ENCODE assay signal across 1 cellular context in the genomic region with DNA sequence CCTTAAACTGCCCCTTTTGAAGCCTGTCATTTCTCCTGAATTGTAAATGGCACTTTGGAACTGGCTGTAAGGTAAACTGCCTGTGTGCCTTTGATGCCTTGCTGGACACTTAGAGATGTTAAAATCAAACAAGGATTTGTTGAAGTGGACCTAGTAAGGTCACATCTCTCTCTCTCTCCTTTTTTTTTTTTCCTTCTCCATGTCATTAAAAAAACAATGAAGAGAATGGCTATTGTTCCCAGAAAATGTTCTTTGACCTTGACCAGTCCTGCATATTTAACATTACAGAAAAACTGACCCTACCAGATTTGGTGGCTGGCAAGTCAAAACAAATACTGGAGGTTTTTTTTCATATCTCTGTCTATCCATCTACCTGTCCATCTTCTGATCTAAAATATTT.
TF ChIP-seq lines count a peak whose summit lies in the region.

No MANE protein-coding gene starts in this region.

TF ChIP-seq in GM23338, 12 proteins besides CTCF, POLR2A, EP300 and RAD21 (continued from another document):
- TF ChIP-seq CREB1 (CRISPR knock-in tag; IDR thresholded peaks at IDR 0.05; ENCODE audit: low read depth) (no peak), REST (IDR thresholded peaks at IDR 0.05; ENCODE audit: unreplicated experiment) (no peak), POLR2AphosphoS5 (IDR thresholded peaks at IDR 0.05; ENCODE audit: low read depth) (no peak), STAT1 (IDR thresholded peaks at IDR 0.05; ENCODE audit: unreplicated experiment) (no peak), ZNF114 (CRISPR knock-in tag; IDR thresholded peaks at IDR 0.05) (no peak), NANOG (IDR thresholded peaks at IDR 0.05; ENCODE audit: borderline replicate concordance) (no peak), EZH2phosphoT487 (IDR thresholded peaks at IDR 0.05; ENCODE audit: unreplicated experiment) (no peak)
- TF ChIP-seq, protein P1, sequence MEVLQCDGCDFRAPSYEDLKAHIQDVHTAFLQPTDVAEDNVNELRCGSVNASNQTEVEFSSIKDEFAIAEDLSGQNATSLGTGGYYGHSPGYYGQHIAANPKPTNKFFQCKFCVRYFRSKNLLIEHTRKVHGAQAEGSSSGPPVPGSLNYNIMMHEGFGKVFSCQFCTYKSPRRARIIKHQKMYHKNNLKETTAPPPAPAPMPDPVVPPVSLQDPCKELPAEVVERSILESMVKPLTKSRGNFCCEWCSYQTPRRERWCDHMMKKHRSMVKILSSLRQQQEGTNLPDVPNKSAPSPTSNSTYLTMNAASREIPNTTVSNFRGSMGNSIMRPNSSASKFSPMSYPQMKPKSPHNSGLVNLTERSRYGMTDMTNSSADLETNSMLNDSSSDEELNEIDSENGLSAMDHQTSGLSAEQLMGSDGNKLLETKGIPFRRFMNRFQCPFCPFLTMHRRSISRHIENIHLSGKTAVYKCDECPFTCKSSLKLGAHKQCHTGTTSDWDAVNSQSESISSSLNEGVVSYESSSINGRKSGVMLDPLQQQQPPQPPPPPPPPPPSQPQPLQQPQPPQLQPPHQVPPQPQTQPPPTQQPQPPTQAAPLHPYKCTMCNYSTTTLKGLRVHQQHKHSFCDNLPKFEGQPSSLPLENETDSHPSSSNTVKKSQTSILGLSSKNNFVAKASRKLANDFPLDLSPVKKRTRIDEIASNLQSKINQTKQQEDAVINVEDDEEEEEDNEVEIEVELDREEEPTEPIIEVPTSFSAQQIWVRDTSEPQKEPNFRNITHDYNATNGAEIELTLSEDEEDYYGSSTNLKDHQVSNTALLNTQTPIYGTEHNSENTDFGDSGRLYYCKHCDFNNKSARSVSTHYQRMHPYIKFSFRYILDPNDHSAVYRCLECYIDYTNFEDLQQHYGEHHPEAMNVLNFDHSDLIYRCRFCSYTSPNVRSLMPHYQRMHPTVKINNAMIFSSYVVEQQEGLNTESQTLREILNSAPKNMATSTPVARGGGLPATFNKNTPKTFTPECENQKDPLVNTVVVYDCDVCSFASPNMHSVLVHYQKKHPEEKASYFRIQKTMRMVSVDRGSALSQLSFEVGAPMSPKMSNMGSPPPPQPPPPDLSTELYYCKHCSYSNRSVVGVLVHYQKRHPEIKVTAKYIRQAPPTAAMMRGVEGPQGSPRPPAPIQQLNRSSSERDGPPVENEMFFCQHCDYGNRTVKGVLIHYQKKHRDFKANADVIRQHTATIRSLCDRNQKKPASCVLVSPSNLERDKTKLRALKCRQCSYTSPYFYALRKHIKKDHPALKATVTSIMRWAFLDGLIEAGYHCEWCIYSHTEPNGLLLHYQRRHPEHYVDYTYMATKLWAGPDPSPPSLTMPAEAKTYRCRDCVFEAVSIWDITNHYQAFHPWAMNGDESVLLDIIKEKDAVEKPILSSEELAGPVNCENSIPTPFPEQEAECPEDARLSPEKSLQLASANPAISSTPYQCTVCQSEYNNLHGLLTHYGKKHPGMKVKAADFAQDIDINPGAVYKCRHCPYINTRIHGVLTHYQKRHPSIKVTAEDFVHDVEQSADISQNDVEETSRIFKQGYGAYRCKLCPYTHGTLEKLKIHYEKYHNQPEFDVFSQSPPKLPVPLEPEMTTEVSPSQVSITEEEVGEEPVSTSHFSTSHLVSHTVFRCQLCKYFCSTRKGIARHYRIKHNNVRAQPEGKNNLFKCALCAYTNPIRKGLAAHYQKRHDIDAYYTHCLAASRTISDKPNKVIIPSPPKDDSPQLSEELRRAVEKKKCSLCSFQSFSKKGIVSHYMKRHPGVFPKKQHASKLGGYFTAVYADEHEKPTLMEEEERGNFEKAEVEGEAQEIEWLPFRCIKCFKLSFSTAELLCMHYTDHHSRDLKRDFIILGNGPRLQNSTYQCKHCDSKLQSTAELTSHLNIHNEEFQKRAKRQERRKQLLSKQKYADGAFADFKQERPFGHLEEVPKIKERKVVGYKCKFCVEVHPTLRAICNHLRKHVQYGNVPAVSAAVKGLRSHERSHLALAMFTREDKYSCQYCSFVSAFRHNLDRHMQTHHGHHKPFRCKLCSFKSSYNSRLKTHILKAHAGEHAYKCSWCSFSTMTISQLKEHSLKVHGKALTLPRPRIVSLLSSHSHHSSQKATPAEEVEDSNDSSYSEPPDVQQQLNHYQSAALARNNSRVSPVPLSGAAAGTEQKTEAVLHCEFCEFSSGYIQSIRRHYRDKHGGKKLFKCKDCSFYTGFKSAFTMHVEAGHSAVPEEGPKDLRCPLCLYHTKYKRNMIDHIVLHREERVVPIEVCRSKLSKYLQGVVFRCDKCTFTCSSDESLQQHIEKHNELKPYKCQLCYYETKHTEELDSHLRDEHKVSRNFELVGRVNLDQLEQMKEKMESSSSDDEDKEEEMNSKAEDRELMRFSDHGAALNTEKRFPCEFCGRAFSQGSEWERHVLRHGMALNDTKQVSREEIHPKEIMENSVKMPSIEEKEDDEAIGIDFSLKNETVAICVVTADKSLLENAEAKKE (CRISPR knock-in tag; IDR thresholded peaks at IDR 0.05), result no peak
